8 cellular contexts compared by ENCODE assay signal in genomic region chr19:7903244-7904073, GRCh38. TPM values are rescaled to one million over a fixed set of nuclear protein-coding genes. Genes with fewer than 3 reads are reported as not detected.
DNase-seq lines count a peak whose midpoint lies in the region; ATAC-seq, FAIRE-seq and TF ChIP-seq lines count a peak whose summit lies in the region.

MAP2K7 (plus strand) TSS chr19:7903877; CDS start chr19:7903945, 68 bp downstream.

- FAIRE-seq in kidney (lab: Jason Lieb, UNC) = peak; percentile 97

- peak; percentile 93 for DNase-seq in BJ (ENCODE audit: low read depth)
- DNase-seq in GM19238 (ENCODE audit: insufficient read length, low spot score) = peak; percentile 99
- DNase-seq in NCI-H510A treated with DMSO at 0.1 percent for 48 hours (lab: John Stamatoyannopoulos, UW) = peak; percentile 98
- peak; percentile 100 for DNase-seq in activated CD4-positive, alpha-beta T cell treated with anti-CD3 and anti-CD28 coated beads for 24 hours (ENCODE audit: low read depth in 2 of 2)
- DNase-seq in chondrocyte (ENCODE audit: low spot score) = peak; percentile 99
- DNase-seq in kidney = peak; percentile 100
- DNase-seq in stimulated activated CD4-positive, alpha-beta T cell treated with anti-CD3 and anti-CD28 coated beads, Interleukin-15, amount 100 ng/mL, for 24 hours = peak; percentile 100

- TF ChIP-seq CTCF in BJ (IDR thresholded peaks at IDR 0.05; ENCODE audit: insufficient read depth, low read depth, low read length) (peak; percentile 67), chondrocyte (IDR thresholded peaks at IDR 0.05) (peak; percentile 78), kidney (IDR thresholded peaks at IDR 0.05; ENCODE audit: borderline replicate concordance, extremely low read depth, insufficient read depth) (peak; percentile 80)

- CTCF ChIA-PET in BJ (lab: Yijun Ruan, JAX) = interaction anchor here (0.7 to 1.6 kb wide), 11 partner anchors 9 to 55 kb away, joined by 3 to 8 read pairs (median 4); partner anchors contain the start of gene TIMM44

- H3K27ac Mint-ChIP-seq in chondrocyte (ENCODE audit: unreplicated experiment) = peak within 1 kb of the TSS; percentile 94

- peak; percentile 79 for ATAC-seq in HG03442 (IDR thresholded peaks at IDR 0.05; ENCODE audit: unreplicated experiment)

- peak within 1 kb of the TSS; percentile 81 to 91 for H3K9ac ChIP-seq in kidney (ENCODE audit: low read length in 2 of 2)

- peaks cover 6% of the 10 kb centered on the region for H3K36me3 Mint-ChIP-seq in chondrocyte (ENCODE audit: low read depth)

- peaks cover 12 to 21% of the 10 kb centered on the region in 2 donors for H3K4me1 ChIP-seq in kidney (ENCODE audit: control insufficient read depth in 1 of 2, insufficient read depth in 1 of 2, low read depth in 1 of 2, low read length in 2 of 2)

- H3K4me3 Mint-ChIP-seq in chondrocyte (ENCODE audit: unreplicated experiment) = peak within 1 kb of the TSS; percentile 89

- H3K9me3 ChIP-seq in kidney (ENCODE audit: control insufficient read depth in 1 of 2, low read length in 2 of 2) = no peaks in the 10 kb centered on the region

- intact Hi-C loops in kidney (cut with DNase I) = no loop called here

- H3K36me3 ChIP-seq in BJ (ENCODE audit: control insufficient read depth, insufficient read depth, low read length) (peaks cover 8% of the 10 kb centered on the region), kidney (ENCODE audit: control insufficient read depth in 1 of 2, insufficient read depth in 2 of 2, low read length in 2 of 2) (no peaks in the 10 kb centered on the region)

- H3K9me3 Mint-ChIP-seq in chondrocyte (ENCODE audit: low read depth) = no peaks in the 10 kb centered on the region

- H3K27ac ChIP-seq in kidney (ENCODE audit: low read depth in 2 of 2, low read length in 2 of 2) = peak within 1 kb of the TSS; percentile 74 to 87

- H3K4me3 ChIP-seq in BJ (ENCODE audit: low read depth, low read length) (peak within 1 kb of the TSS; percentile 82), kidney (ENCODE audit: low read length in 2 of 2) (peak within 1 kb of the TSS; percentile 76 to 91)

- no peaks in the 10 kb centered on the region for H3K27me3 Mint-ChIP-seq in chondrocyte (ENCODE audit: low read depth)

- H3K4me1 Mint-ChIP-seq in chondrocyte (ENCODE audit: low read depth) = peaks cover 27% of the 10 kb centered on the region

- no peaks in the 10 kb centered on the region for H3K27me3 ChIP-seq in BJ (ENCODE audit: control insufficient read depth, insufficient read depth, low read length)

- POLR2A ChIA-PET in BJ (lab: Charles Lee) = interaction anchor here (1.0 to 1.3 kb wide), 2 partner anchors 16 to 34 kb away, joined by 3 read pairs; partner anchors contain the start of gene SNAPC2

RNA-seq across cellular contexts. Expression of gene MAP2K7, which starts in this region (rescaled TPM):
- polyA plus RNA-seq in BJ (2011; rRNA removed) (6.2 and 8.0 TPM in 2 replicates), kidney (ENCODE audit: insufficient read depth, low read depth, low replicate concordance) (16.7 TPM)
- polyA minus RNA-seq in BJ (2011; rRNA and poly(A)+ RNA removed) = 10.1 and 10.3 TPM in 2 replicates
- total RNA-seq in chondrocyte (24.4 to 27.5 TPM (median 25.7 TPM) in 3 replicates), kidney (37.0 TPM)

Comparison
In these comparisons a context has a peak if more than half of its experiments do, and no peak if none do; other contexts are left out.
1. Peak in every context shown above with its lines: DNase-seq, ATAC-seq, H3K4me3 ChIP-seq and H3K27ac ChIP-seq.